Comparison of ENCODE assay signal across 14 cellular contexts in genomic region chr16:87235810-87236515, GRCh38.
A peak's percentile ranks its signal among the peaks of the same experiment; 100 is the strongest.
DNase-seq lines count a peak whose midpoint lies in the region; ATAC-seq and TF ChIP-seq lines count a peak whose summit lies in the region.
"Had no signal": no experiment of that assay in that cellular context is flagged by ENCODE, and none has a peak within 500 bp of the region (broad histone marks: within the 10 kb centered on the region; RNA-seq: fewer than 3 reads in every experiment).

No MANE protein-coding gene starts in this region.

- H3K27me3 ChIP-seq in brain microvascular endothelial cell (replicated peaks) = no peaks in the 10 kb centered on the region
- no peaks in the 10 kb centered on the region for H3K27me3 ChIP-seq in right atrium auricular region
- peaks cover 0 to 21% (median 0%) of the 10 kb centered on the region in 3 donors for H3K27me3 ChIP-seq in sigmoid colon
- H3K27me3 ChIP-seq: breast epithelium had no signal

- no peak for TF ChIP-seq EP300 in sigmoid colon (IDR thresholded peaks at IDR 0.05)

- no peak for TF ChIP-seq POLR2A in sigmoid colon (IDR thresholded peaks at IDR 0.05)

- H3K9me3 Mint-ChIP-seq in activated CD4-positive, alpha-beta memory T cell treated with anti-CD3 and anti-CD28 coated beads, Interleukin-2, amount 10 ng/mL, durations not matched to agents 7 days and 5 days = peaks cover 2% of the 10 kb centered on the region
- peaks cover 3% of the 10 kb centered on the region for H3K9me3 Mint-ChIP-seq in activated CD4-positive, alpha-beta memory T cell treated with anti-CD3 and anti-CD28 coated beads for 36 hours
- H3K9me3 Mint-ChIP-seq in stimulated activated memory B cell treated with anti-CD40 and anti-IgM and Interleukin-4, amounts not matched to agents 10 μg/mL and 1 μg/mL and 100 μg/mL, for 72 hours = no peaks in the 10 kb centered on the region

- no peaks in the 10 kb centered on the region for H3K36me3 Mint-ChIP-seq in activated CD4-positive, alpha-beta memory T cell treated with anti-CD3 and anti-CD28 coated beads, Interleukin-2, amount 10 ng/mL, durations not matched to agents 7 days and 5 days (ENCODE audit: low read depth)
- no peaks in the 10 kb centered on the region for H3K36me3 Mint-ChIP-seq in activated CD4-positive, alpha-beta memory T cell treated with anti-CD3 and anti-CD28 coated beads for 36 hours
- H3K36me3 Mint-ChIP-seq in stimulated activated memory B cell treated with anti-CD40 and anti-IgM and Interleukin-4, amounts not matched to agents 10 μg/mL and 1 μg/mL and 100 μg/mL, for 72 hours = no peaks in the 10 kb centered on the region

- peak overlapping the region; percentile 52 for H3K27ac Mint-ChIP-seq in activated CD4-positive, alpha-beta memory T cell treated with anti-CD3 and anti-CD28 coated beads, Interleukin-2, amount 10 ng/mL, durations not matched to agents 7 days and 5 days
- no peak overlapping the region for H3K27ac Mint-ChIP-seq in activated CD4-positive, alpha-beta memory T cell treated with anti-CD3 and anti-CD28 coated beads for 36 hours
- H3K27ac Mint-ChIP-seq in stimulated activated memory B cell treated with anti-CD40 and anti-IgM and Interleukin-4, amounts not matched to agents 10 μg/mL and 1 μg/mL and 100 μg/mL, for 72 hours = no peak overlapping the region

- POLR2A ChIA-PET in activated CD4-positive, alpha-beta memory T cell treated with anti-CD3 and anti-CD28 coated beads, Interleukin-2, amount 10 ng/mL, durations not matched to agents 7 days and 5 days (lab: Charles Lee) = interaction anchor here (1.1 kb wide), 1 partner anchor 81 kb away, joined by 3 read pairs; the partner anchor contains the start of gene C16orf95
- POLR2A ChIA-PET in activated CD4-positive, alpha-beta memory T cell treated with anti-CD3 and anti-CD28 coated beads for 36 hours (lab: Charles Lee) = no interaction called here

- ATAC-seq in stimulated activated memory B cell treated with anti-CD40 and anti-IgM and Interleukin-4, amounts not matched to agents 10 μg/mL and 1 μg/mL and 100 μg/mL, for 72 hours = peak; percentile 63

- H3K4me3 ChIP-seq in brain microvascular endothelial cell (ENCODE audit: low read depth, low read length) (no peak overlapping the region), right atrium auricular region (no peak overlapping the region), sigmoid colon (no peak overlapping the region)
- H3K4me3 ChIP-seq: breast epithelium had no signal

- WGBS in sigmoid colon, 2 donors = 48 to 81% methylated on average over 15 of the region's 15 CpGs

- peaks cover 2% of the 10 kb centered on the region for H3K27me3 Mint-ChIP-seq in activated CD4-positive, alpha-beta memory T cell treated with anti-CD3 and anti-CD28 coated beads, Interleukin-2, amount 10 ng/mL, durations not matched to agents 7 days and 5 days
- H3K27me3 Mint-ChIP-seq in activated CD4-positive, alpha-beta memory T cell treated with anti-CD3 and anti-CD28 coated beads for 36 hours = peaks cover 12% of the 10 kb centered on the region
- peaks cover 43% of the 10 kb centered on the region for H3K27me3 Mint-ChIP-seq in stimulated activated memory B cell treated with anti-CD40 and anti-IgM and Interleukin-4, amounts not matched to agents 10 μg/mL and 1 μg/mL and 100 μg/mL, for 72 hours

- TF ChIP-seq CTCF in brain microvascular endothelial cell (IDR thresholded peaks at IDR 0.05; ENCODE audit: low read depth, low read length, missing control alignments) (peak; percentile 28), right atrium auricular region (IDR thresholded peaks at IDR 0.05) (no peak), sigmoid colon (IDR thresholded peaks at IDR 0.05) (no peak)

- H3K27ac ChIP-seq in brain microvascular endothelial cell = no peak overlapping the region
- no peak overlapping the region for H3K27ac ChIP-seq in right atrium auricular region
- no peak overlapping the region for H3K27ac ChIP-seq in sigmoid colon
- H3K27ac ChIP-seq: breast epithelium had no signal

- peak overlapping the region; percentile 8 for H3K4me3 Mint-ChIP-seq in activated CD4-positive, alpha-beta memory T cell treated with anti-CD3 and anti-CD28 coated beads, Interleukin-2, amount 10 ng/mL, durations not matched to agents 7 days and 5 days
- no peak overlapping the region for H3K4me3 Mint-ChIP-seq in activated CD4-positive, alpha-beta memory T cell treated with anti-CD3 and anti-CD28 coated beads for 36 hours
- no peak overlapping the region for H3K4me3 Mint-ChIP-seq in stimulated activated memory B cell treated with anti-CD40 and anti-IgM and Interleukin-4, amounts not matched to agents 10 μg/mL and 1 μg/mL and 100 μg/mL, for 72 hours

- intact Hi-C loops in activated CD4-positive, alpha-beta memory T cell treated with anti-CD3 and anti-CD28 coated beads for 36 hours (cut with micrococcal nuclease) = no loop called here
- intact Hi-C loops in sigmoid colon (cut with DNase I) = no loop called here

- H3K4me1 ChIP-seq in right atrium auricular region (no peaks in the 10 kb centered on the region), sigmoid colon (no peaks in the 10 kb centered on the region)
- H3K4me1 ChIP-seq: breast epithelium had no signal

- CTCF ChIA-PET in activated CD4-positive, alpha-beta memory T cell treated with anti-CD3 and anti-CD28 coated beads, Interleukin-2, amount 10 ng/mL, durations not matched to agents 7 days and 5 days (lab: Charles Lee) = interaction anchor here (1.5 kb wide), 1 partner anchor 10 kb away, joined by 4 read pairs; no protein-coding TSS in a partner anchor
- CTCF ChIA-PET in activated CD4-positive, alpha-beta memory T cell treated with anti-CD3 and anti-CD28 coated beads for 36 hours (lab: Charles Lee) = no interaction called here

- H3K36me3 ChIP-seq in brain microvascular endothelial cell (replicated peaks) (no peaks in the 10 kb centered on the region), right atrium auricular region (no peaks in the 10 kb centered on the region), sigmoid colon (no peaks in the 10 kb centered on the region)
- H3K36me3 ChIP-seq: breast epithelium had no signal

- H3K9me3 ChIP-seq in right atrium auricular region = peaks cover 0 to 4% of the 10 kb centered on the region in 2 donors
- H3K9me3 ChIP-seq in sigmoid colon = peaks cover 0 to 5% (median 1%) of the 10 kb centered on the region in 4 donors

- DNase-seq in activated CD4-positive, alpha-beta memory T cell treated with anti-CD3 and anti-CD28 coated beads, Interleukin-2, amount 10 ng/mL, durations not matched to agents 7 days and 5 days = peak; percentile 50
- DNase-seq in activated CD4-positive, alpha-beta memory T cell treated with anti-CD3 and anti-CD28 coated beads for 36 hours = no peak
- DNase-seq in MV-4-11 (lab: John Stamatoyannopoulos, UW) (peak; percentile 66), brain microvascular endothelial cell (no peak), right atrium auricular region (ENCODE audit: low spot score) (no peak), sigmoid colon (no peak), NCI-H524 treated with DMSO at 0.1 percent for 48 hours (lab: John Stamatoyannopoulos, UW) (no peak)
- DNase-seq: erythroblast; NCI-H1048; NCI-H82; stimulated activated CD4-positive, alpha-beta T cell treated with anti-CD3 and anti-CD28 coated beads, Interleukin-12 subunit alpha, Interleukin-12 subunit beta, amount 100 ng/mL, for 4 hours; SW 1271 had no signal

- peaks cover 39% of the 10 kb centered on the region for H3K4me1 Mint-ChIP-seq in activated CD4-positive, alpha-beta memory T cell treated with anti-CD3 and anti-CD28 coated beads, Interleukin-2, amount 10 ng/mL, durations not matched to agents 7 days and 5 days
- peaks cover 11% of the 10 kb centered on the region for H3K4me1 Mint-ChIP-seq in activated CD4-positive, alpha-beta memory T cell treated with anti-CD3 and anti-CD28 coated beads for 36 hours (ENCODE audit: low read depth)
- peaks cover 13% of the 10 kb centered on the region for H3K4me1 Mint-ChIP-seq in stimulated activated memory B cell treated with anti-CD40 and anti-IgM and Interleukin-4, amounts not matched to agents 10 μg/mL and 1 μg/mL and 100 μg/mL, for 72 hours

- in situ Hi-C loops in brain microvascular endothelial cell (cut with HindIII; ENCODE audit: low pct_ligation_motif_present, low sequenced_read_pairs) = no loop called here

Comparison
In these comparisons a context has a peak if more than half of its experiments do, and no peak if none do; other contexts are left out.
1. DNase-seq: peak in activated CD4-positive, alpha-beta memory T cell treated with anti-CD3 and anti-CD28 coated beads, Interleukin-2, amount 10 ng/mL, durations not matched to agents 7 days and 5 days (single experiment) and MV-4-11 (single experiment); none in activated CD4-positive, alpha-beta memory T cell treated with anti-CD3 and anti-CD28 coated beads for 36 hours (single experiment), brain microvascular endothelial cell (single experiment), right atrium auricular region (single experiment), sigmoid colon (single experiment) and NCI-H524 treated with DMSO at 0.1 percent for 48 hours (single experiment).